8 cellular contexts compared by ENCODE assay signal in genomic region chr9:137254624-137255447, GRCh38. TPM values are rescaled to one million over a fixed set of nuclear protein-coding genes. Genes with fewer than 3 reads are reported as not detected.
A peak's percentile ranks its signal among the peaks of the same experiment; 100 is the strongest.
DNase-seq lines count a peak whose midpoint lies in the region; ATAC-seq, FAIRE-seq and TF ChIP-seq lines count a peak whose summit lies in the region.

TSS of gene NELFB (plus strand) at chr9:137255327.

- peaks cover 21 to 22% of the 10 kb centered on the region in 2 donors for H3K4me1 ChIP-seq in mucosa of rectum (ENCODE audit: control insufficient read depth in 2 of 2, insufficient read depth in 2 of 2, low read length in 2 of 2)

- peaks cover 12 to 17% of the 10 kb centered on the region in 2 donors for H3K36me3 ChIP-seq in mucosa of rectum (ENCODE audit: control insufficient read depth in 2 of 2, insufficient read depth in 2 of 2, low read length in 2 of 2)

- no peak for TF ChIP-seq CTCF in D721Med (IDR thresholded peaks at IDR 0.05; ENCODE audit: insufficient read depth, missing control alignments)
- TF ChIP-seq CTCF in epithelial cell of proximal tubule (conservative IDR thresholded peaks at IDR 0.05; ENCODE audit: low read depth, low read length), result no peak

- FAIRE-seq in D721Med (lab: Jason Lieb, UNC), result no peak

- H3K9me3 ChIP-seq in mucosa of rectum (ENCODE audit: control insufficient read depth in 2 of 2, low read length in 2 of 2), result no peaks in the 10 kb centered on the region

- peak within 1 kb of the TSS; percentile 77 to 89 for H3K9ac ChIP-seq in mucosa of rectum (ENCODE audit: low read depth in 1 of 2, low read length in 2 of 2)

- ATAC-seq in GM21515 (IDR thresholded peaks at IDR 0.05; ENCODE audit: unreplicated experiment), result peak; percentile 78

- no peaks in the 10 kb centered on the region for H3K27me3 ChIP-seq in mucosa of rectum (ENCODE audit: control insufficient read depth in 2 of 2, insufficient read depth in 2 of 2, low read length in 2 of 2)

- peak within 1 kb of the TSS; percentile 66 to 81 for H3K27ac ChIP-seq in mucosa of rectum (ENCODE audit: low read depth in 2 of 2, low read length in 2 of 2)

- DNase-seq in D721Med (ENCODE audit: insufficient read length, low spot score) (peak; percentile 100), HuH-7.5 (ENCODE audit: low spot score) (peak; percentile 99), OCI-M2 (lab: John Stamatoyannopoulos, UW; ENCODE audit: unreplicated experiment) (peak; percentile 21), activated T-cell treated with anti-CD3 and anti-CD28 coated beads for 48 hours (ENCODE audit: low read depth) (peak; percentile 98), epithelial cell of proximal tubule (ENCODE audit: low read depth) (no peak)
- peak; percentile 99 for DNase-seq in stimulated activated CD8-positive, alpha-beta memory T cell treated with anti-CD3 and anti-CD28 coated beads, Interleukin-4, amount 100 ng/mL, for 48 hours

- H3K4me3 ChIP-seq in epithelial cell of proximal tubule (ENCODE audit: low read depth, low read length) (peak within 1 kb of the TSS; percentile 95), mucosa of rectum (ENCODE audit: low read length in 2 of 2) (peak within 1 kb of the TSS; percentile 68 to 87)

RNA-seq across cellular contexts. Expression of gene NELFB, which starts in this region (rescaled TPM):
- 47.7 and 71.0 TPM in 2 replicates for total RNA-seq in epithelial cell of proximal tubule
